Comparison of ENCODE assay signal across 21 cellular contexts in the genomic region with DNA sequence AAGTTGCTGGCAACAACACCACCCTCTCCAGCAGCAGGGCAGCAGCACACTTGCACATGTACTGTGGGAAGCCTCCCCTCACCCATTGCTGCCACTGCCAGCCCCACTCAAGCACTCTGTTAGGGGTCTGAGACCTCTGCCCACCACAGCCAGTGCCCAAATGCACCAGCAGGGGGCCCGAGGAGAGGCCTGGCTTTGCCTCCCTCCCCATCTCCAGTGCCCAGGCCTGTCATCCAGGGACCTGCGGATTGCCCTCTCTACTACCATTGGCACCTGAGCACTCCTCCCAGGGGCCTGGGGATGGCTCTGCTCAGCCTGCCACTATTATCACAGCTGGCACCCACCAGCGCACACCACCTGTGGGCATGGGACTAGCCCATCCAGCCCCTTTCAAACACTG.
"Had no signal": no experiment of that assay in that cellular context is flagged by ENCODE, and none has a peak within 500 bp of the region (broad histone marks: within the 10 kb centered on the region; RNA-seq: fewer than 3 reads in every experiment).

No MANE protein-coding gene starts in this region.

- H3K4me3 Mint-ChIP-seq: activated CD8-positive, alpha-beta T cell treated with anti-CD3 and anti-CD28 coated beads for 36 hours; activated naive CD4-positive, alpha-beta T cell treated with anti-CD3 and anti-CD28 coated beads for 36 hours; activated T-cell treated with anti-CD3 and anti-CD28 coated beads, Interleukin-2, amount 50 U/mL, for 24 hours; nephron progenitor cell had no signal

- H3K27me3 Mint-ChIP-seq: progenitor cell of endocrine pancreas had no signal

- H3K9me3 ChIP-seq: body of pancreas, right atrium auricular region, transverse colon, vagina had no signal

- H3K4me3 ChIP-seq: body of pancreas, dorsolateral prefrontal cortex, left lung, right atrium auricular region, transverse colon, vagina had no signal

- ATAC-seq: activated CD8-positive, alpha-beta T cell treated with anti-CD3 and anti-CD28 coated beads for 36 hours; body of pancreas; left lung; stimulated activated naive CD8-positive, alpha-beta T cell treated with anti-CD3 and anti-CD28 coated beads, Interleukin-15, Interleukin-2, amounts not matched to agents 100 U/mL and 50 U/mL, for 24 hours had no signal

- H3K36me3 ChIP-seq: left lung, right atrium auricular region, transverse colon, vagina had no signal

- H3K4me1 ChIP-seq: body of pancreas, left lung, right atrium auricular region, transverse colon, vagina had no signal

- DNase-seq: activated CD4-positive, alpha-beta T cell treated with anti-CD3 and anti-CD28 coated beads for 48 hours; activated CD4-positive, CD25-positive, alpha-beta regulatory T cell; activated CD8-positive, alpha-beta T cell treated with anti-CD3 and anti-CD28 coated beads for 36 hours; activated naive CD4-positive, alpha-beta T cell treated with anti-CD3 and anti-CD28 coated beads for 36 hours; activated T-cell treated with anti-CD3 and anti-CD28 coated beads, Interleukin-2, amount 50 U/mL, for 24 hours; body of pancreas; caudate nucleus; dorsolateral prefrontal cortex; erythroblast; head of caudate nucleus; midbrain; nephron progenitor cell; stimulated activated naive CD8-positive, alpha-beta T cell treated with anti-CD3 and anti-CD28 coated beads, Interleukin-15, Interleukin-2, amounts not matched to agents 100 U/mL and 50 U/mL, for 24 hours; substantia nigra; transverse colon had no signal

- H3K4me1 Mint-ChIP-seq: nephron progenitor cell had no signal

- FAIRE-seq: colon, frontal cortex had no signal

- H3K27me3 ChIP-seq: body of pancreas, dorsolateral prefrontal cortex, left lung, right atrium auricular region, transverse colon, vagina had no signal

- H3K27ac ChIP-seq: body of pancreas, dorsolateral prefrontal cortex, left lung, right atrium auricular region, transverse colon, vagina had no signal

- H3K27ac Mint-ChIP-seq: activated CD8-positive, alpha-beta T cell treated with anti-CD3 and anti-CD28 coated beads for 36 hours; activated naive CD4-positive, alpha-beta T cell treated with anti-CD3 and anti-CD28 coated beads for 36 hours; activated T-cell treated with anti-CD3 and anti-CD28 coated beads, Interleukin-2, amount 50 U/mL, for 24 hours; nephron progenitor cell; progenitor cell of endocrine pancreas had no signal
